15 cellular contexts compared by ENCODE assay signal in the genomic region with DNA sequence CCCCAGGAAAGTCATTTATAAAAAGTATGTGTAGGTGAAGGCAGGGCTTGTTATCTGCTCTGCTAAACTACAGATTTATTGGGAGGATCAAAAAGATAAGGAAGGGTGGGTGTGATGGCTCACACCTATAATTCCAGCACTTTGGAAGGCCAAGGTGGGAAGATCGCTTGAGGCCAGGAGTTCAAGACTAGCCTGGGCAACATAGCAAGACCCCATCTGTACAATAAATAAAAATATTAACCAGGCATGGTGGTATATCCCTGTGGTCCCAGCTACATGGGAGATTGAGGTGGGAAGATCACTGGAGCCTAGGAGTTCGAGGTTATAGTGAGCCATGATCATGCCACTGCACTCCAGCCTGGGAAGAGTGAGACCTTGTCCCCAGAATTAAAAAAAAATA.
DNase-seq lines count a peak whose midpoint lies in the region; ATAC-seq and TF ChIP-seq lines count a peak whose summit lies in the region.
"Had no signal": no experiment of that assay in that cellular context is flagged by ENCODE, and none has a peak within 500 bp of the region (broad histone marks: within the 10 kb centered on the region; RNA-seq: fewer than 3 reads in every experiment).

No MANE protein-coding gene starts in this region.

- H3K9ac ChIP-seq in mucosa of rectum (ENCODE audit: low read depth in 1 of 2, low read length in 2 of 2) = peak overlapping the region in 1 of 2 donors; percentile 51

- H3K27ac ChIP-seq in HEK293 (ENCODE audit: extremely low read depth, low read depth, low read length) = no peak overlapping the region
- H3K27ac ChIP-seq in Peyer's patch = peak overlapping the region in 3 of 4 donors; percentile 50 to 92 (median 81)
- peak overlapping the region in 3 of 4 donors; percentile 22 to 42 (median 36) for H3K27ac ChIP-seq in esophagus muscularis mucosa (replicated peaks in 1 of 4)
- H3K27ac ChIP-seq in mucosa of rectum (ENCODE audit: low read depth in 2 of 2, low read length in 2 of 2) = peak overlapping the region; percentile 71 to 83
- H3K27ac ChIP-seq: RWPE1, SJSA1 had no signal

- H3K4me1 ChIP-seq in HEK293 (ENCODE audit: control insufficient read depth, insufficient read depth, low read length) (no peaks in the 10 kb centered on the region), Peyer's patch (peaks cover 0 to 32% (median 5%) of the 10 kb centered on the region in 4 donors), esophagus muscularis mucosa (peaks cover 7 to 23% (median 18%) of the 10 kb centered on the region in 4 donors), mucosa of rectum (ENCODE audit: control insufficient read depth in 2 of 2, insufficient read depth in 2 of 2, low read length in 2 of 2) (peaks cover 10 to 31% of the 10 kb centered on the region in 2 donors)

- 97% methylated on average over 2 of the region's 2 CpGs for WGBS in esophagus muscularis mucosa

- H3K36me3 ChIP-seq in HEK293 (ENCODE audit: control insufficient read depth in 2 of 2, insufficient read depth in 1 of 2, low read length in 2 of 2) = no peaks in the 10 kb centered on the region
- H3K36me3 ChIP-seq in Peyer's patch = no peaks in the 10 kb centered on the region
- H3K36me3 ChIP-seq in esophagus muscularis mucosa = no peaks in the 10 kb centered on the region
- H3K36me3 ChIP-seq in mucosa of rectum (ENCODE audit: control insufficient read depth in 2 of 2, insufficient read depth in 2 of 2, low read length in 2 of 2) = no peaks in the 10 kb centered on the region
- H3K36me3 ChIP-seq: SJSA1 had no signal

- TF ChIP-seq CTCF in HEK293 (tag by site-specific recombination; IDR thresholded peaks at IDR 0.05) = no peak
- no peak for TF ChIP-seq CTCF in Peyer's patch (IDR thresholded peaks at IDR 0.05)
- no peak for TF ChIP-seq CTCF in esophagus muscularis mucosa (IDR thresholded peaks at IDR 0.05)

- POLR2A ChIA-PET in HEK293 (lab: Yijun Ruan, JAX) = no interaction called here

- DNase-seq in Peyer's patch (no peak), esophagus muscularis mucosa (ENCODE audit: extremely low spot score) (no peak), retina (no peak)
- DNase-seq: ACHN, HCEC 1CT, NCI-H2081, OCI-M1 had no signal

- TF ChIP-seq POLR2A in Peyer's patch (IDR thresholded peaks at IDR 0.05) = no peak
- no peak for TF ChIP-seq POLR2A in esophagus muscularis mucosa (IDR thresholded peaks at IDR 0.05; ENCODE audit: low read depth)

- intact Hi-C loops in esophagus muscularis mucosa (cut with DNase I) = no loop called here

- H3K9me3 ChIP-seq in HEK293 (ENCODE audit: control insufficient read depth, insufficient read depth, low read depth, low read length) (no peaks in the 10 kb centered on the region), Peyer's patch (no peaks in the 10 kb centered on the region), esophagus muscularis mucosa (no peaks in the 10 kb centered on the region), mucosa of rectum (ENCODE audit: control insufficient read depth in 2 of 2, low read length in 2 of 2) (no peaks in the 10 kb centered on the region)
- H3K9me3 ChIP-seq: SJSA1 had no signal

- ATAC-seq in GM21529 (IDR thresholded peaks at IDR 0.05; ENCODE audit: unreplicated experiment) = no peak
- no peak for ATAC-seq in HG02938 (IDR thresholded peaks at IDR 0.05; ENCODE audit: unreplicated experiment)
- no peak for ATAC-seq in GM18502 (IDR thresholded peaks at IDR 0.05; ENCODE audit: poor library complexity, unreplicated experiment)
- ATAC-seq: GM23338 had no signal

- no peak for TF ChIP-seq EP300 in esophagus muscularis mucosa (IDR thresholded peaks at IDR 0.05)

- no peaks in the 10 kb centered on the region for H3K27me3 ChIP-seq in Peyer's patch
- H3K27me3 ChIP-seq in esophagus muscularis mucosa = peaks cover 0 to 20% (median 0%) of the 10 kb centered on the region in 4 donors
- H3K27me3 ChIP-seq in mucosa of rectum (ENCODE audit: control insufficient read depth in 2 of 2, insufficient read depth in 2 of 2, low read length in 2 of 2) = peaks cover 0 to 3% of the 10 kb centered on the region in 2 donors
- H3K27me3 ChIP-seq: SJSA1 had no signal

- CTCF ChIA-PET in HEK293 (lab: Yijun Ruan, JAX) = interaction anchor here (0.6 to 1.5 kb wide), 2 partner anchors 42 to 95 kb away, joined by 3 to 5 read pairs; no protein-coding TSS in a partner anchor

- H3K4me3 ChIP-seq in HEK293 (ENCODE audit: low read depth, low read length) (no peak overlapping the region), Peyer's patch (no peak overlapping the region), esophagus muscularis mucosa (no peak overlapping the region), mucosa of rectum (ENCODE audit: low read length in 2 of 2) (peak overlapping the region in 1 of 2 donors; percentile 35)
- H3K4me3 ChIP-seq: GM23338, SJSA1 had no signal

TF ChIP-seq in HEK293, 187 proteins besides CTCF, POLR2A, EP300 and RAD21 (continues in another document):
- TF ChIP-seq, protein P1, sequence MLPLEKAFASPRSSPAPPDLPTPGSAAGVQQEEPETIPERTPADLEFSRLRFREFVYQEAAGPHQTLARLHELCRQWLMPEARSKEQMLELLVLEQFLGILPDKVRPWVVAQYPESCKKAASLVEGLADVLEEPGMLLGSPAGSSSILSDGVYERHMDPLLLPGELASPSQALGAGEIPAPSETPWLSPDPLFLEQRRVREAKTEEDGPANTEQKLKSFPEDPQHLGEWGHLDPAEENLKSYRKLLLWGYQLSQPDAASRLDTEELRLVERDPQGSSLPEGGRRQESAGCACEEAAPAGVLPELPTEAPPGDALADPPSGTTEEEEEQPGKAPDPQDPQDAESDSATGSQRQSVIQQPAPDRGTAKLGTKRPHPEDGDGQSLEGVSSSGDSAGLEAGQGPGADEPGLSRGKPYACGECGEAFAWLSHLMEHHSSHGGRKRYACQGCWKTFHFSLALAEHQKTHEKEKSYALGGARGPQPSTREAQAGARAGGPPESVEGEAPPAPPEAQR (tag by site-specific recombination; IDR thresholded peaks at IDR 0.05) = no peak
- TF ChIP-seq, protein P2, sequence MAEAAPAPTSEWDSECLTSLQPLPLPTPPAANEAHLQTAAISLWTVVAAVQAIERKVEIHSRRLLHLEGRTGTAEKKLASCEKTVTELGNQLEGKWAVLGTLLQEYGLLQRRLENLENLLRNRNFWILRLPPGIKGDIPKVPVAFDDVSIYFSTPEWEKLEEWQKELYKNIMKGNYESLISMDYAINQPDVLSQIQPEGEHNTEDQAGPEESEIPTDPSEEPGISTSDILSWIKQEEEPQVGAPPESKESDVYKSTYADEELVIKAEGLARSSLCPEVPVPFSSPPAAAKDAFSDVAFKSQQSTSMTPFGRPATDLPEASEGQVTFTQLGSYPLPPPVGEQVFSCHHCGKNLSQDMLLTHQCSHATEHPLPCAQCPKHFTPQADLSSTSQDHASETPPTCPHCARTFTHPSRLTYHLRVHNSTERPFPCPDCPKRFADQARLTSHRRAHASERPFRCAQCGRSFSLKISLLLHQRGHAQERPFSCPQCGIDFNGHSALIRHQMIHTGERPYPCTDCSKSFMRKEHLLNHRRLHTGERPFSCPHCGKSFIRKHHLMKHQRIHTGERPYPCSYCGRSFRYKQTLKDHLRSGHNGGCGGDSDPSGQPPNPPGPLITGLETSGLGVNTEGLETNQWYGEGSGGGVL (tag by site-specific recombination; IDR thresholded peaks at IDR 0.05) = no peak
- TF ChIP-seq ZNF501 (tag by site-specific recombination; IDR thresholded peaks at IDR 0.05) = no peak
- TF ChIP-seq ZNF266 (tag by site-specific recombination; IDR thresholded peaks at IDR 0.05; ENCODE audit: low read depth) = no peak
- TF ChIP-seq, protein P3, sequence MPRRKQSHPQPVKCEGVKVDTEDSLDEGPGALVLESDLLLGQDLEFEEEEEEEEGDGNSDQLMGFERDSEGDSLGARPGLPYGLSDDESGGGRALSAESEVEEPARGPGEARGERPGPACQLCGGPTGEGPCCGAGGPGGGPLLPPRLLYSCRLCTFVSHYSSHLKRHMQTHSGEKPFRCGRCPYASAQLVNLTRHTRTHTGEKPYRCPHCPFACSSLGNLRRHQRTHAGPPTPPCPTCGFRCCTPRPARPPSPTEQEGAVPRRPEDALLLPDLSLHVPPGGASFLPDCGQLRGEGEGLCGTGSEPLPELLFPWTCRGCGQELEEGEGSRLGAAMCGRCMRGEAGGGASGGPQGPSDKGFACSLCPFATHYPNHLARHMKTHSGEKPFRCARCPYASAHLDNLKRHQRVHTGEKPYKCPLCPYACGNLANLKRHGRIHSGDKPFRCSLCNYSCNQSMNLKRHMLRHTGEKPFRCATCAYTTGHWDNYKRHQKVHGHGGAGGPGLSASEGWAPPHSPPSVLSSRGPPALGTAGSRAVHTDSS (tag by site-specific recombination; IDR thresholded peaks at IDR 0.05) = no peak
- TF ChIP-seq ZNF544 (tag by site-specific recombination; IDR thresholded peaks at IDR 0.05) = no peak
- no peak for TF ChIP-seq ZNF16 (tag by site-specific recombination; IDR thresholded peaks at IDR 0.05; ENCODE audit: low read depth)
- no peak for TF ChIP-seq GFI1B (tag by site-specific recombination; IDR thresholded peaks at IDR 0.05)
- no peak for TF ChIP-seq KLF7 (tag by site-specific recombination; IDR thresholded peaks at IDR 0.05; ENCODE audit: borderline replicate concordance)
- no peak for TF ChIP-seq ZNF112 (tag by site-specific recombination; IDR thresholded peaks at IDR 0.05)
- peak; percentile 36 for TF ChIP-seq ZFHX2 (tag by site-specific recombination; conservative IDR thresholded peaks at IDR 0.05)
- TF ChIP-seq ZNF645 (tag by site-specific recombination; IDR thresholded peaks at IDR 0.05) = no peak
- TF ChIP-seq, protein P4, sequence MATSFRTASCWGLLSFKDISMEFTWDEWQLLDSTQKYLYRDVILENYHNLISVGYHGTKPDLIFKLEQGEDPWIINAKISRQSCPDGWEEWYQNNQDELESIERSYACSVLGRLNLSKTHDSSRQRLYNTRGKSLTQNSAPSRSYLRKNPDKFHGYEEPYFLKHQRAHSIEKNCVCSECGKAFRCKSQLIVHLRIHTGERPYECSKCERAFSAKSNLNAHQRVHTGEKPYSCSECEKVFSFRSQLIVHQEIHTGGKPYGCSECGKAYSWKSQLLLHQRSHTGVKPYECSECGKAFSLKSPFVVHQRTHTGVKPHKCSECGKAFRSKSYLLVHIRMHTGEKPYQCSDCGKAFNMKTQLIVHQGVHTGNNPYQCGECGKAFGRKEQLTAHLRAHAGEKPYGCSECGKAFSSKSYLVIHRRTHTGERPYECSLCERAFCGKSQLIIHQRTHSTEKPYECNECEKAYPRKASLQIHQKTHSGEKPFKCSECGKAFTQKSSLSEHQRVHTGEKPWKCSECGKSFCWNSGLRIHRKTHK (tag by site-specific recombination; IDR thresholded peaks at IDR 0.05) = no peak
